ENCODE assay signal across 16 cellular contexts in genomic region chr11:83046626-83047172, GRCh38. TPM values are rescaled to one million over a fixed set of nuclear protein-coding genes. Genes with fewer than 3 reads are reported as not detected.
DNase-seq lines count a peak whose midpoint lies in the region; ATAC-seq, FAIRE-seq and TF ChIP-seq lines count a peak whose summit lies in the region.
"Had no signal": no experiment of that assay in that cellular context is flagged by ENCODE, and none has a peak within 500 bp of the region (broad histone marks: within the 10 kb centered on the region; RNA-seq: fewer than 3 reads in every experiment).

No MANE protein-coding gene starts in this region.

- no peaks in the 10 kb centered on the region for H3K27me3 Mint-ChIP-seq in Caco-2 (ENCODE audit: insufficient read depth, unreplicated experiment)

- no peak for TF ChIP-seq POLR2A in gastrocnemius medialis (IDR thresholded peaks at IDR 0.05)

- no peak overlapping the region for H2AFZ ChIP-seq in OCI-LY7 (ENCODE audit: low read length)

- CTCF ChIA-PET in OCI-LY7 (lab: Charles Lee; ENCODE audit: unreplicated experiment) (no interaction called here), Caco-2 (lab: Charles Lee) (no interaction called here)

- DNase-seq in EH (ENCODE audit: low read depth) (peak; percentile 63), OCI-LY7 (ENCODE audit: low spot score) (no peak), fibroblast of mammary gland (ENCODE audit: low read depth) (peak; percentile 46), gastrocnemius medialis (no peak), NCI-H2227 (lab: John Stamatoyannopoulos, UW; ENCODE audit: unreplicated experiment) (no peak), GF-D8 (lab: John Stamatoyannopoulos, UW) (no peak), Caco-2 (no peak), urothelium cell line (ENCODE audit: low spot score) (no peak)
- DNase-seq: activated naive CD4-positive, alpha-beta T cell treated with anti-CD3 and anti-CD28 coated beads, Interleukin-2, amount 50 U/mL, for 16 hours; cerebellar nuclear complex; hypothalamus; NCI-H226; substantia nigra had no signal

- peaks cover 4% of the 10 kb centered on the region for H3K36me3 Mint-ChIP-seq in Caco-2 (ENCODE audit: insufficient read depth, unreplicated experiment)

- H3K27ac Mint-ChIP-seq in Caco-2 (ENCODE audit: unreplicated experiment), result no peak overlapping the region

- 0 out of 2 replicates have a peak overlapping the region, but pooled peaks have one; percentile 1 for H3K4me2 ChIP-seq in OCI-LY7 (ENCODE audit: low read length)

- in situ Hi-C loops in gastrocnemius medialis (cut with MboI; ENCODE audit: low sequenced_read_pairs in 4 of 4), result no loop called here

- H3K27ac ChIP-seq in OCI-LY7 (ENCODE audit: low read depth, low read length, poor library complexity, severe bottlenecking) (no peak overlapping the region), gastrocnemius medialis (peak overlapping the region; percentile 48 to 62 (median 54))

- H3K9me3 ChIP-seq in OCI-LY7 (ENCODE audit: low read length) (peaks cover 11% of the 10 kb centered on the region; the same call in 1 of the 2 replicates), gastrocnemius medialis (no peaks in the 10 kb centered on the region), Caco-2 (no peaks in the 10 kb centered on the region)

- no peak for TF ChIP-seq CTCF in OCI-LY7 (conservative IDR thresholded peaks at IDR 0.05; ENCODE audit: low read length)
- TF ChIP-seq CTCF in fibroblast of mammary gland (conservative IDR thresholded peaks at IDR 0.05; ENCODE audit: control insufficient read depth, insufficient read depth, low read depth, low read length), result no peak
- TF ChIP-seq CTCF in gastrocnemius medialis (IDR thresholded peaks at IDR 0.05 in 4 of 5, conservative IDR thresholded peaks at IDR 0.05 in 1 of 5), result no peak
- no peak for TF ChIP-seq CTCF in Caco-2 (IDR thresholded peaks at IDR 0.05; ENCODE audit: insufficient read depth in 1 of 2, low read depth in 1 of 2, low read length in 1 of 2, severe bottlenecking in 1 of 2, unreplicated experiment in 1 of 2)

- H3K27me3 ChIP-seq in gastrocnemius medialis (no peaks in the 10 kb centered on the region), Caco-2 (replicated peaks; ENCODE audit: control insufficient read depth, insufficient read depth, low read length) (no peaks in the 10 kb centered on the region)

- H3K79me2 ChIP-seq in OCI-LY7 (ENCODE audit: insufficient read depth, low read depth, low read length), result peaks cover 100% of the 10 kb centered on the region

- intact Hi-C loops in OCI-LY7 (cut with micrococcal nuclease; ENCODE audit: unreplicated experiment), result no loop called here
- intact Hi-C loops in gastrocnemius medialis (cut with DNase I; ENCODE audit: low total_unique reads), result no loop called here
- intact Hi-C loops in Caco-2 (cut with micrococcal nuclease; ENCODE audit: unreplicated experiment), result no loop called here

- no peak overlapping the region for H3K4me3 Mint-ChIP-seq in Caco-2 (ENCODE audit: unreplicated experiment)
- H3K4me3 Mint-ChIP-seq: neural crest cell had no signal

- BruUV-seq in OCI-LY7 (replicated peaks; lab: Mats Ljungman, UMichigan) (no TSS peak), Caco-2 (replicated peaks; lab: Mats Ljungman, UMichigan) (no TSS peak)

- H3K4me3 ChIP-seq in OCI-LY7 (ENCODE audit: low read depth, low read length, poor library complexity, severe bottlenecking) (no peak overlapping the region), fibroblast of mammary gland (ENCODE audit: control insufficient read depth, low read depth, low read length) (no peak overlapping the region), gastrocnemius medialis (no peak overlapping the region), Caco-2 (ENCODE audit: low read depth, low read length) (no peak overlapping the region)
- H3K4me3 ChIP-seq: K562 had no signal

- peaks cover 5% of the 10 kb centered on the region for H3K4me1 Mint-ChIP-seq in Caco-2 (ENCODE audit: low read depth, unreplicated experiment)

- no peaks in the 10 kb centered on the region for H3K9me2 ChIP-seq in OCI-LY7 (ENCODE audit: insufficient read depth, low read length)

- POLR2A ChIA-PET in OCI-LY7 (lab: Charles Lee), result interaction anchor here (0.6 to 2.7 kb wide), 12 partner anchors 9 to 116 kb away, joined by 3 to 17 read pairs (median 4); no protein-coding TSS in a partner anchor
- POLR2A ChIA-PET in Caco-2 (lab: Charles Lee), result interaction anchor here (0.5 kb wide), 1 partner anchor 18 kb away, joined by 3 read pairs; no protein-coding TSS in a partner anchor

- FAIRE-seq in urothelium cell line (lab: Jason Lieb, UNC), result no peak
- FAIRE-seq: K562 had no signal

- H4K20me1 ChIP-seq in OCI-LY7 (ENCODE audit: insufficient read depth, low read length), result peaks cover 26% of the 10 kb centered on the region; the same call in 1 of the 2 replicates

- peaks cover 64% of the 10 kb centered on the region for H3K4me1 ChIP-seq in OCI-LY7 (ENCODE audit: insufficient read depth, low read length, poor library complexity, severe bottlenecking)
- peaks cover 54 to 65% of the 10 kb centered on the region in 2 donors for H3K4me1 ChIP-seq in gastrocnemius medialis
- H3K4me1 ChIP-seq in Caco-2, result no peaks in the 10 kb centered on the region; the same call in 1 of the 2 replicates

- H3K9me3 Mint-ChIP-seq in Caco-2 (ENCODE audit: unreplicated experiment), result no peaks in the 10 kb centered on the region
- H3K9me3 Mint-ChIP-seq: neural crest cell had no signal

- no peak for ATAC-seq in gastrocnemius medialis
- ATAC-seq: K562, Panc1 had no signal

- H3K36me3 ChIP-seq in OCI-LY7 (ENCODE audit: insufficient read depth, low read length) (peaks cover 28% of the 10 kb centered on the region), gastrocnemius medialis (no peaks in the 10 kb centered on the region), Caco-2 (ENCODE audit: control insufficient read depth, insufficient read depth, low read length) (no peaks in the 10 kb centered on the region)

RNA-seq across cellular contexts. Expression of gene RAB30, which starts 25.0 kb away (rescaled TPM):
- 27.1 and 33.3 TPM in 2 replicates for total RNA-seq in OCI-LY7 (2014; rRNA removed; shearing (Covaris generic))
- 132 TPM in 2 replicates for total RNA-seq in OCI-LY7 (2022)
- 10 to 100 TPM; 29.8 to 57.1 (median 33.9) TPM for total RNA-seq in gastrocnemius medialis
- total RNA-seq in Caco-2 (2022), result 13.0 and 13.5 TPM in 2 replicates

Comparison
In these comparisons a context has a peak if more than half of its experiments do, and no peak if none do; other contexts are left out.
1. DNase-seq: peak in EH (single experiment) and fibroblast of mammary gland (single experiment); none in OCI-LY7 (single experiment), gastrocnemius medialis (0 of 2), NCI-H2227 (single experiment), GF-D8 (single experiment), Caco-2 (0 of 2) and urothelium cell line (single experiment).